ENCODE assay signal across 1 cellular context in genomic region chr10:122426834-122427233, GRCh38.
TF ChIP-seq lines count a peak whose summit lies in the region.

No MANE protein-coding gene starts in this region.

TF ChIP-seq in WTC11, 78 proteins besides CTCF, POLR2A, EP300 and RAD21 (continued from another document):
- TF ChIP-seq AFF4 (CRISPR knock-in tag; IDR thresholded peaks at IDR 0.05; ENCODE audit: borderline replicate concordance) (no peak), KAT7 (CRISPR knock-in tag; IDR thresholded peaks at IDR 0.05; ENCODE audit: borderline replicate concordance) (no peak)
